ENCODE assay signal across 22 cellular contexts in the genomic region with DNA sequence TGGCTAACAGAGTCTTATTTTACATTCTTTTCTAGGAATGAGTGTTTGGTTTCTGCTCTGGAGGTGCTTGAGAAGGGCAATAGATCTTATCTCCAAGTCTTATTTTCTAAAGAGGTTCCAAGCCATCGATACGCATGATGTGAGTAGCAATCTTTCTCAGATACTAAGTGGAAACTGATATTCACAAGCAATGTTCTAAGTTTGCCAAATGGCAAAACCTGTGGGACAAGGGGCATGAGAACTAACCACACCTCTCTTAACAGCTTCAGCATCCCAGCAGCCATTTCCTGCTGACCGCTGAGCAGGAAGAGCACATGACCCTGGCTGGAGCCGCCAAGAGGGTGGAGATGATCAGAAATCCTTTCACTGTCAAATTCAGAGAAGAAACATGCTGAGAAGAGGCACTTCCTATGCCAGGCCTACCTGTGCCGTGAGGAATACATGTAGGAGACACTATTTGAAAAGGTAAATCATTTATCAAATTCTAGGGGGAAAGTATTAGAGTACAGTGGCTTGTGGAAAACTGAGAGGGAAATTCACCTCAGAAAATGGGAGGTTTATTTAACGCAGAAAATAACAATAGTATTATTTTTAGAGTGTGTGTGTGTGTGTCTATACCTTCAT. TPM values are rescaled to one million over a fixed set of nuclear protein-coding genes. Genes with fewer than 3 reads are reported as not detected.
DNase-seq lines count a peak whose midpoint lies in the region; ATAC-seq, FAIRE-seq and TF ChIP-seq lines count a peak whose summit lies in the region.
"Had no signal": no experiment of that assay in that cellular context is flagged by ENCODE, and none has a peak within 500 bp of the region (broad histone marks: within the 10 kb centered on the region; RNA-seq: fewer than 3 reads in every experiment).

No MANE protein-coding gene starts in this region.

- CTCF ChIA-PET in PC-3 (lab: Charles Lee) (no interaction called here), endothelial cell of umbilical vein (lab: Charles Lee) (interaction anchor here (1.0 kb wide), 1 partner anchor 83 kb away, joined by 3 read pairs; no protein-coding TSS in a partner anchor)

- H3K9me3 ChIP-seq in PC-3 (ENCODE audit: low read length), result no peaks in the 10 kb centered on the region
- H3K9me3 ChIP-seq in endothelial cell of umbilical vein (replicated peaks; ENCODE audit: control insufficient read depth, insufficient read depth, low read length), result peaks cover 2% of the 10 kb centered on the region
- no peaks in the 10 kb centered on the region for H3K9me3 ChIP-seq in mucosa of rectum (ENCODE audit: control insufficient read depth in 2 of 2, low read length in 2 of 2)
- H3K9me3 ChIP-seq: right lobe of liver had no signal

- H4K20me1 ChIP-seq in PC-3 (ENCODE audit: low read length) (no peaks in the 10 kb centered on the region), endothelial cell of umbilical vein (replicated peaks; ENCODE audit: control insufficient read depth, extremely low read depth, insufficient read depth, low read length) (no peaks in the 10 kb centered on the region)

- H3F3A ChIP-seq in PC-3 (ENCODE audit: low read length, unreplicated experiment), result peaks cover 12% of the 10 kb centered on the region

- peak; percentile 23 for TF ChIP-seq POLR2A in endothelial cell of umbilical vein (IDR thresholded peaks at IDR 0.05; ENCODE audit: low read depth, low read length)

- H3K27me3 ChIP-seq in PC-3 (ENCODE audit: low read length) (no peaks in the 10 kb centered on the region), endothelial cell of umbilical vein (ENCODE audit: control insufficient read depth in 2 of 2, insufficient read depth in 2 of 2, low read length in 2 of 2) (no peaks in the 10 kb centered on the region), mucosa of rectum (ENCODE audit: control insufficient read depth in 2 of 2, insufficient read depth in 2 of 2, low read length in 2 of 2) (no peaks in the 10 kb centered on the region)
- H3K27me3 ChIP-seq: right lobe of liver, stomach had no signal

- FAIRE-seq in endothelial cell of umbilical vein (lab: Jason Lieb, UNC), result peak; percentile 95
- FAIRE-seq: islet of Langerhans had no signal

- H3K9ac ChIP-seq in PC-3 (ENCODE audit: low read length) (no peak overlapping the region), endothelial cell of umbilical vein (replicated peaks; ENCODE audit: extremely low read depth, insufficient read depth, low read length) (no peak overlapping the region), mucosa of rectum (ENCODE audit: low read depth in 1 of 2, low read length in 2 of 2) (no peak overlapping the region)

- dilution Hi-C loops in endothelial cell of umbilical vein (cut with MboI; ENCODE audit: extremely low pct_ligation_motif_present, low sequenced_read_pairs), result no loop called here

- no peaks in the 10 kb centered on the region for H3K9me1 ChIP-seq in endothelial cell of umbilical vein (replicated peaks; ENCODE audit: control insufficient read depth, extremely low read depth, insufficient read depth, low read length)

- POLR2A ChIA-PET in PC-3 (lab: Charles Lee; ENCODE audit: unreplicated experiment) (no interaction called here), endothelial cell of umbilical vein (lab: Charles Lee) (no interaction called here)

- intact Hi-C loops in PC-3 (cut with micrococcal nuclease), result loop anchor here (2.0 to 10.0 kb wide), 2 partner anchors 35 to 451 kb away; a partner anchor contains a TSS
- intact Hi-C loops in endothelial cell of umbilical vein (cut with micrococcal nuclease), result no loop called here

- BruUV-seq in PC-3 (replicated peaks; lab: Mats Ljungman, UMichigan) (no TSS peak), endothelial cell of umbilical vein (replicated peaks; lab: Mats Ljungman, UMichigan) (no TSS peak)

- DNase-seq in Daoy (ENCODE audit: low read depth) (peak; percentile 23), PC-3 (no peak), endothelial cell of umbilical vein (ENCODE audit: low read depth, low spot score) (peak; percentile 81), RKO (ENCODE audit: low spot score) (no peak), MV-4-11 (lab: John Stamatoyannopoulos, UW) (no peak)
- DNase-seq: activated CD4-positive, alpha-beta T cell treated with anti-CD3 and anti-CD28 coated beads for 1 hour; activated naive CD4-positive, alpha-beta T cell treated with anti-CD3 and anti-CD28 coated beads, Interleukin-2, amount 10 ng/mL, durations not matched to agents 7 days and 5 days; activated T-cell treated with anti-CD3 and anti-CD28 coated beads, Interleukin-2, amount 50 U/mL, for 48 hours; C1 segment of cervical spinal cord; caudate nucleus; EL; foreskin fibroblast; hypothalamus; naive B cell; NCI-H2171 treated with DMSO at 0.1 percent for 48 hours; NCI-H524 treated with DMSO at 0.1 percent for 48 hours; occipital lobe; right lobe of liver; stomach had no signal

- H3K4me1 ChIP-seq in PC-3 (ENCODE audit: insufficient read depth, low read length) (peaks cover 56% of the 10 kb centered on the region), endothelial cell of umbilical vein (ENCODE audit: control insufficient read depth, extremely low read depth, insufficient read depth, low read length) (peaks cover 16% of the 10 kb centered on the region), mucosa of rectum (ENCODE audit: control insufficient read depth in 2 of 2, insufficient read depth in 2 of 2, low read length in 2 of 2) (peaks cover 31 to 39% of the 10 kb centered on the region in 2 donors)

- TF ChIP-seq CTCF in PC-3 (conservative IDR thresholded peaks at IDR 0.05; ENCODE audit: low read depth, low read length) (no peak), endothelial cell of umbilical vein (IDR thresholded peaks at IDR 0.05; ENCODE audit: extremely low read depth in 1 of 2, insufficient read depth in 1 of 2, low read depth in 1 of 2, low read length in 2 of 2) (no peak)

- no peaks in the 10 kb centered on the region for H3K9me2 ChIP-seq in PC-3 (replicated peaks; ENCODE audit: low read length)

- H3K27ac ChIP-seq in PC-3 (ENCODE audit: low read length) (peak overlapping the region; percentile 83), endothelial cell of umbilical vein (ENCODE audit: insufficient read depth, low read depth, low read length) (no peak overlapping the region), mucosa of rectum (ENCODE audit: low read depth in 2 of 2, low read length in 2 of 2) (peak overlapping the region; percentile 59 to 73)
- H3K27ac ChIP-seq: right lobe of liver, stomach had no signal

- no peaks in the 10 kb centered on the region for H3K79me2 ChIP-seq in PC-3 (ENCODE audit: low read length)
- no peaks in the 10 kb centered on the region for H3K79me2 ChIP-seq in endothelial cell of umbilical vein (ENCODE audit: control insufficient read depth, insufficient read depth, low read length)

- no peak overlapping the region for H2AFZ ChIP-seq in PC-3 (ENCODE audit: low read length)
- peak overlapping the region; percentile 23 for H2AFZ ChIP-seq in endothelial cell of umbilical vein (ENCODE audit: low read depth, low read length)

- peak overlapping the region; percentile 17; the same call in 1 of the 2 replicates for H3K4me2 ChIP-seq in PC-3 (ENCODE audit: low read length)
- peak overlapping the region; percentile 45 for H3K4me2 ChIP-seq in endothelial cell of umbilical vein (ENCODE audit: insufficient read depth, low read length)

- ATAC-seq in PC-3 (no peak), HG03039 (IDR thresholded peaks at IDR 0.05; ENCODE audit: unreplicated experiment) (no peak)

- H3K4me3 ChIP-seq in PC-3 (ENCODE audit: low read length) (no peak overlapping the region), endothelial cell of umbilical vein (replicated peaks in 1 of 3; ENCODE audit: insufficient read depth in 1 of 3, low read depth in 1 of 3, low read length in 3 of 3) (no peak overlapping the region), mucosa of rectum (ENCODE audit: low read length in 2 of 2) (peak overlapping the region; percentile 24 to 53)
- H3K4me3 ChIP-seq: right lobe of liver, stomach had no signal

- no peaks in the 10 kb centered on the region for H3K36me3 ChIP-seq in PC-3 (ENCODE audit: low read depth, low read length)
- no peaks in the 10 kb centered on the region for H3K36me3 ChIP-seq in endothelial cell of umbilical vein (ENCODE audit: control insufficient read depth in 2 of 2, extremely low read depth in 1 of 2, insufficient read depth in 2 of 2, low read length in 2 of 2)
- H3K36me3 ChIP-seq in mucosa of rectum (ENCODE audit: control insufficient read depth in 2 of 2, insufficient read depth in 2 of 2, low read length in 2 of 2), result no peaks in the 10 kb centered on the region
- H3K36me3 ChIP-seq: right lobe of liver, stomach had no signal

TF ChIP-seq in endothelial cell of umbilical vein, 7 proteins besides CTCF, POLR2A, EP300 and RAD21:
- TF ChIP-seq POLR2AphosphoS5 (IDR thresholded peaks at IDR 0.05; ENCODE audit: insufficient read depth, low read depth, low read length), result peak; percentile 31
- TF ChIP-seq FOS (IDR thresholded peaks at IDR 0.05; ENCODE audit: borderline replicate concordance, insufficient read depth, low read length), result no peak
- TF ChIP-seq GATA2 (IDR thresholded peaks at IDR 0.05; ENCODE audit: insufficient read depth, insufficient read length, low read depth, low read length), result peak; percentile 87
- TF ChIP-seq, protein P1, sequence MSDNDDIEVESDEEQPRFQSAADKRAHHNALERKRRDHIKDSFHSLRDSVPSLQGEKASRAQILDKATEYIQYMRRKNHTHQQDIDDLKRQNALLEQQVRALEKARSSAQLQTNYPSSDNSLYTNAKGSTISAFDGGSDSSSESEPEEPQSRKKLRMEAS (IDR thresholded peaks at IDR 0.05; ENCODE audit: insufficient read depth, insufficient read length), result no peak
- no peak for TF ChIP-seq JUN (IDR thresholded peaks at IDR 0.05; ENCODE audit: borderline replicate concordance, insufficient read depth, insufficient read length, low read depth)
- TF ChIP-seq MYC (IDR thresholded peaks at IDR 0.05; ENCODE audit: low read depth, low read length), result no peak
TF ChIP-seq in endothelial cell of umbilical vein: peak in this region for 2.

RNA-seq across cellular contexts. Expression of a gene that starts 35.2 kb away (rescaled TPM):
- total RNA-seq in Daoy (2014; rRNA removed; shearing (Covaris generic)), result 29.7 and 40.7 TPM in 2 replicates
- total RNA-seq in PC-3 (2014; rRNA removed) (27.0 and 28.6 TPM in 2 replicates), endothelial cell of umbilical vein (62.5 and 65.2 TPM in 2 replicates)
- polyA plus RNA-seq in endothelial cell of umbilical vein, result 50.7 and 60.3 TPM in 2 replicates
- 40.0 and 41.2 TPM in 2 replicates for polyA plus RNA-seq in endothelial cell of umbilical vein (2011; cell fraction: cytosol; rRNA removed)
- 25.6 and 30.8 TPM in 2 replicates for polyA plus RNA-seq in endothelial cell of umbilical vein (2011; cell fraction: nucleus; rRNA removed)
- polyA plus RNA-seq in endothelial cell of umbilical vein (2012), result 43.2 and 65.7 TPM in 2 replicates
- polyA minus RNA-seq in endothelial cell of umbilical vein, result 24.6 and 28.5 TPM in 2 replicates
- polyA minus RNA-seq in endothelial cell of umbilical vein (2011; cell fraction: cytosol; rRNA and poly(A)+ RNA removed), result 6.2 TPM
- 22.4 and 22.6 TPM in 2 replicates for polyA minus RNA-seq in endothelial cell of umbilical vein (2011; cell fraction: nucleus; rRNA and poly(A)+ RNA removed)

Comparison
In these comparisons a context has a peak if more than half of its experiments do, and no peak if none do; other contexts are left out.
1. DNase-seq: peak in Daoy (single experiment) and endothelial cell of umbilical vein (single experiment); none in PC-3 (single experiment), RKO (single experiment) and MV-4-11 (single experiment).
2. H3K4me3 ChIP-seq: peak in mucosa of rectum (2 of 2); none in PC-3 (single experiment) and endothelial cell of umbilical vein (0 of 3).